Comparison of ENCODE assay signal across 9 cellular contexts in the genomic region with DNA sequence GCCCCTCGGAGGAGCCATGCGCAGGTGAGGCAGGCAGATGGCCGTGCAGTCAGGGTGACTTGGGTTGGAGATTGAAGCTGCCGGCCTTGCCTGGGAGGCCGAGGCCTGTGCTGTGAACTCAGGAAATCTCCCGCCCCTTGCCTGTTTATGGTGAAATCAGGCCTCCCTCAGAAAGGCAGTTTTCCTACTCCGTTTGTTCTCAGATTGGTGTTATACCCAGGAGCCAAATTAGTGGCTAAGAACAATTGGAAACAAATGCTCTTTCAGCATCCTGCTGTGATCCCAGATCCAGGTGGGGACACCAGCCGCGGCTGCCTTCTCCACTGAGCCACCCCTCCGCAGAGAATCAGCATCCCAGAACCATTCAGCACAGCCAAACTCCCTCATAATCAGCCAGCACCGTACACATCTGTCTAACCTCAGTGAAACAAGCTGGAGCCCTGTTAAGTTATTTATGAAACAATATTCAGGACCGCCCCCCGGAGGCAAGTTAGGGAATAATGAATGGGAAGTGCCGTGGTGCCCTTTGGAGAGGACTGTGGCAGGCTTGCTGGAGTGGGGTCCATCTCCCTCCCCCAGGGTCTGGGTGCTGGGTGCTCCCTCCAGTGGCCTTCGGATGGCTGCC. TPM values are rescaled to one million over a fixed set of nuclear protein-coding genes. Genes with fewer than 3 reads are reported as not detected.
DNase-seq lines count a peak whose midpoint lies in the region; ATAC-seq and TF ChIP-seq lines count a peak whose summit lies in the region.
"Had no signal": no experiment of that assay in that cellular context is flagged by ENCODE, and none has a peak within 500 bp of the region (broad histone marks: within the 10 kb centered on the region; RNA-seq: fewer than 3 reads in every experiment).

No MANE protein-coding gene starts in this region.

- no peak; the same call in 1 of the 2 replicates for TF ChIP-seq CTCF in Panc1 (IDR thresholded peaks at IDR 0.05)
- peak; percentile 42 for TF ChIP-seq CTCF in fibroblast of villous mesenchyme (IDR thresholded peaks at IDR 0.05; ENCODE audit: insufficient read depth, low read depth, low read length)
- TF ChIP-seq CTCF in omental fat pad (IDR thresholded peaks at IDR 0.05): no peak

- no peaks in the 10 kb centered on the region for H3K36me3 ChIP-seq in Panc1 (ENCODE audit: control insufficient read depth, insufficient read depth, low read length)

- ATAC-seq in Panc1 (peak; percentile 49; the same call in 1 of the 2 replicates), omental fat pad (ENCODE audit: low FRiP score) (peak; percentile 50), GM21447 (IDR thresholded peaks at IDR 0.05; ENCODE audit: unreplicated experiment) (no peak)

- H3K9me3 ChIP-seq in Panc1 (ENCODE audit: control insufficient read depth, insufficient read depth, low read depth, low read length): no peaks in the 10 kb centered on the region

- DNase-seq in ELF-1 (ENCODE audit: low read depth, low spot score): peak; percentile 68
- DNase-seq in Panc1 (ENCODE audit: low read depth, low spot score): no peak
- peak; percentile 51 for DNase-seq in fibroblast of villous mesenchyme (ENCODE audit: low read depth)
- no peak for DNase-seq in omental fat pad (ENCODE audit: low spot score)
- no peak for DNase-seq in activated CD4-positive, alpha-beta T cell treated with anti-CD3 and anti-CD28 coated beads for 48 hours
- no peak for DNase-seq in stimulated activated CD4-positive, alpha-beta T cell treated with anti-CD3 and anti-CD28 coated beads, Interleukin-4, amount 100 ng/mL, for 4 hours
- DNase-seq in T-helper 9 cell: no peak
- DNase-seq: activated T-cell treated with anti-CD3 and anti-CD28 coated beads for 4 hours had no signal

- in situ Hi-C loops in Panc1 (cut with HindIII; ENCODE audit: low pct_unique_long_range_greater_than_20kb, low sequenced_read_pairs): no loop called here

- CTCF ChIA-PET in Panc1 (lab: Charles Lee): no interaction called here

- peaks cover 9% of the 10 kb centered on the region; the same call in 1 of the 2 replicates for H3K27me3 ChIP-seq in Panc1 (ENCODE audit: control insufficient read depth, insufficient read depth, low read length)

- POLR2A ChIA-PET in Panc1 (lab: Charles Lee): no interaction called here

- intact Hi-C loops in Panc1 (cut with micrococcal nuclease; ENCODE audit: unreplicated experiment): no loop called here

- H3K4me1 ChIP-seq in Panc1 (ENCODE audit: control insufficient read depth, insufficient read depth, low read length): no peaks in the 10 kb centered on the region

- no peak overlapping the region for H3K27ac ChIP-seq in Panc1 (ENCODE audit: low read length)

- no TSS peak for BruUV-seq in Panc1 (replicated peaks; lab: Mats Ljungman, UMichigan)

- H3K4me3 ChIP-seq in Panc1 (ENCODE audit: low read depth in 2 of 2, low read length in 2 of 2) (no peak overlapping the region), fibroblast of villous mesenchyme (ENCODE audit: low read depth, low read length) (no peak overlapping the region)

RNA-seq across cellular contexts. Expression of a gene that starts 60.0 kb away (rescaled TPM):
- total RNA-seq in Panc1 (2021; ENCODE audit: unreplicated experiment) (not detected), fibroblast of villous mesenchyme (0.86 and 2.9 TPM in 2 replicates), omental fat pad (1 to 10 TPM in 2 of 4 donors, under 1 TPM in 2; 0.19 to 2.7 (median 0.82) TPM)
- polyA plus RNA-seq in Panc1 (2012; ENCODE audit: insufficient read length): 0.07 TPM

Comparison
In these comparisons a context has a peak if more than half of its experiments do, and no peak if none do; other contexts are left out.
1. DNase-seq: peak in ELF-1 (single experiment) and fibroblast of villous mesenchyme (single experiment); none in Panc1 (single experiment), omental fat pad (single experiment), activated CD4-positive, alpha-beta T cell treated with anti-CD3 and anti-CD28 coated beads for 48 hours (single experiment), stimulated activated CD4-positive, alpha-beta T cell treated with anti-CD3 and anti-CD28 coated beads, Interleukin-4, amount 100 ng/mL, for 4 hours (0 of 2) and T-helper 9 cell (single experiment).